ENCODE assay signal across 8 cellular contexts in the genomic region with DNA sequence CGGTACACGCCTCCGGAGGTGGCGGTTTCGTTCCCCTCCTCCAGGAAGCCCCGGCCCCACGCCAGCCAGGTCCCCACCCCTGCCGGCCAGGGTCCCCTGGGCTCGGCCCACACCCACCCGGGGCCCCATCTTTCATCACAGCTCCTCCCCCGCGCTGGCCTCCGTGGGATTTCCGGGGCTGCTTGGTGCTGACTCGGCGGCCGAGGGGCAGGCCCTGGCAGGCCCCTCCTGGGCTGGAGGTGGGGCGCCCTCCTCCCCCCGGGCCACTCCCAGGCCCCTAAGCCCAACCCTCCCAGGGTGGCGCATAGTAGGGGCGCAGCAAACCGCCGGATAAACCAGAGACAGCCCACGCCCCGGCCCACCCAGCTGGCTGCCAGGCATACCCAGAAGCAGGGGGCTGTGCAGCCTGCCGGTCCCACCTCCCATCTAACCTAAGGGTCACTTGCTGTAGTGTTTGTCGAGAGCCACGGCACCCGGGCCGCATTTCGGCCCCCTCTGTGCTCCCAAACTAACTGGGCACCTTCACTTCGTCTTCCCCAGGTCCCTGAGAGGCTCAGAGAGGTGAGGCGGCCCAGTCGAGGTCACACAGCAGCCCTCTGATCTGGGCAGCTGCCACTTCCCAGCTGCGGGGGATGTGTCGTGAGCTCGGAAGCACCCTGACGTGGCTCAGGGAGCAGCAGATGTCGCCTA. TPM values are rescaled to one million over a fixed set of nuclear protein-coding genes. Genes with fewer than 3 reads are reported as not detected.
DNase-seq lines count a peak whose midpoint lies in the region; ATAC-seq lines count a peak whose summit lies in the region.

No MANE protein-coding gene starts in this region.

- H3K9me3 Mint-ChIP-seq in activated T-cell treated with anti-CD3 and anti-CD28 coated beads, Interleukin-2, amount 50 U/mL, for 4 hours = no peaks in the 10 kb centered on the region

- peaks cover 6% of the 10 kb centered on the region for H3K36me3 Mint-ChIP-seq in activated T-cell treated with anti-CD3 and anti-CD28 coated beads, Interleukin-2, amount 50 U/mL, for 4 hours (ENCODE audit: insufficient read depth)

- H3K4me1 Mint-ChIP-seq in activated T-cell treated with anti-CD3 and anti-CD28 coated beads, Interleukin-2, amount 50 U/mL, for 4 hours (ENCODE audit: low read depth) = peaks cover 43% of the 10 kb centered on the region

- peak overlapping the region; percentile 67 for H3K4me3 Mint-ChIP-seq in activated T-cell treated with anti-CD3 and anti-CD28 coated beads, Interleukin-2, amount 50 U/mL, for 4 hours

- peak; percentile 54 for DNase-seq in activated T-cell treated with anti-CD3 and anti-CD28 coated beads, Interleukin-2, amount 50 U/mL, for 4 hours
- DNase-seq in Right ventricle myocardium inferior (ENCODE audit: missing footprints) (peak; percentile 84), NCI-H345 treated with DMSO at 0.1 percent for 48 hours (lab: John Stamatoyannopoulos, UW; ENCODE audit: unreplicated experiment) (no peak), HuH-7.5 (ENCODE audit: low spot score) (no peak), HuH-7 (ENCODE audit: low spot score) (no peak)
- peak; percentile 71 for DNase-seq in stimulated activated CD8-positive, alpha-beta memory T cell treated with anti-CD3 and anti-CD28 coated beads, Interleukin-12 subunit alpha, Interleukin-12 subunit beta, amount 100 ng/mL, for 4 hours (ENCODE audit: low read depth)

- no peaks in the 10 kb centered on the region for H3K27me3 Mint-ChIP-seq in activated T-cell treated with anti-CD3 and anti-CD28 coated beads, Interleukin-2, amount 50 U/mL, for 4 hours (ENCODE audit: low read depth)

- ATAC-seq in HG03175 (IDR thresholded peaks at IDR 0.05; ENCODE audit: unreplicated experiment) (peak; percentile 40), Right ventricle myocardium inferior (peak; percentile 37), GM21619 (IDR thresholded peaks at IDR 0.05; ENCODE audit: unreplicated experiment) (no peak)
- peak; percentile 41 to 45 for ATAC-seq in activated T-cell treated with anti-CD3 and anti-CD28 coated beads, Interleukin-2, amount 50 U/mL, for 4 hours

- intact Hi-C loops in Right ventricle myocardium inferior (cut with DNase I) = loop anchor here (5.0 kb wide), 1 partner anchor 48 kb away; no protein-coding TSS in a partner anchor

RNA-seq across cellular contexts. Expression of a gene that starts 6.6 kb away (rescaled TPM):
- total RNA-seq in activated T-cell treated with anti-CD3 and anti-CD28 coated beads, Interleukin-2, amount 50 U/mL, for 4 hours = 10 to 100 TPM; 46.6 to 49.6 (median 47.4) TPM
- total RNA-seq in Right ventricle myocardium inferior = 30.8 TPM

RNA-seq across cellular contexts. Expression of a gene that starts 52.5 kb away (rescaled TPM):
- total RNA-seq in activated T-cell treated with anti-CD3 and anti-CD28 coated beads, Interleukin-2, amount 50 U/mL, for 4 hours = 10 to 100 TPM; 33.9 to 37.0 (median 35.3) TPM
- total RNA-seq in Right ventricle myocardium inferior = 16.1 TPM

Comparison
In these comparisons a context has a peak if more than half of its experiments do, and no peak if none do; other contexts are left out.
1. DNase-seq: peak in activated T-cell treated with anti-CD3 and anti-CD28 coated beads, Interleukin-2, amount 50 U/mL, for 4 hours (single experiment), Right ventricle myocardium inferior (single experiment) and stimulated activated CD8-positive, alpha-beta memory T cell treated with anti-CD3 and anti-CD28 coated beads, Interleukin-12 subunit alpha, Interleukin-12 subunit beta, amount 100 ng/mL, for 4 hours (single experiment); none in NCI-H345 treated with DMSO at 0.1 percent for 48 hours (single experiment), HuH-7.5 (single experiment) and HuH-7 (single experiment).